In the genomic region with DNA sequence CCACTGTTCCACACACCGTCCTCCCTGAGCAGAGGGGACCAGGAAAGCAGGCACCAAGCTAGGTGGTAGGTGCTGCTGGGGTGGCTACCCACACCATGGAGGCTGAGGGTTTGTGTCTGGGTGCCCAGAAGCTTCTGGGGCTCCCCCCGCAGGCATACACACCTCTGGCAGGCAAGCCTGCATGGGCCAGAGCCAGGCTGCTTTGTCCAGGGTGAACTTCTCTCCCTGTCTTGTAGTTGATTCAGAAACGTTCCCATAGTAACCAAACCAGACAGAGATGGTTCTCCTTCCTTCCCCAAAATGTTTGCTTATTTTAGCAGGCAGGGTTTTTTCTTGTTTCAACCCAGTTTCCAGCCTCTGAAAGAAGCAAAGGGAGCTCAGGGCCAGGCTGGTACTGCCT, we compare ENCODE assay signal across 11 cellular contexts. TPM values are rescaled to one million over a fixed set of nuclear protein-coding genes. Genes with fewer than 3 reads are reported as not detected.
A peak's percentile ranks its signal among the peaks of the same experiment; 100 is the strongest.
DNase-seq lines count a peak whose midpoint lies in the region; ATAC-seq, FAIRE-seq and TF ChIP-seq lines count a peak whose summit lies in the region.
"Had no signal": no experiment of that assay in that cellular context is flagged by ENCODE, and none has a peak within 500 bp of the region (broad histone marks: within the 10 kb centered on the region; RNA-seq: fewer than 3 reads in every experiment).

No MANE protein-coding gene starts in this region.

- H3K27me3 Mint-ChIP-seq in immature natural killer cell (ENCODE audit: low read depth in 3 of 3), result peaks cover 0 to 3% (median 0%) of the 10 kb centered on the region in 3 donors

- H3K4me3 Mint-ChIP-seq in immature natural killer cell, result no peak overlapping the region

- peaks cover 0 to 2% (median 0%) of the 10 kb centered on the region in 4 donors for H3K36me3 ChIP-seq in right lobe of liver
- peaks cover 33 to 80% of the 10 kb centered on the region in 2 experiments for H3K36me3 ChIP-seq in HepG2 (replicated peaks in 1 of 2; ENCODE audit: control insufficient read depth in 1 of 2, insufficient read depth in 2 of 2, low read length in 2 of 2)

- WGBS in right lobe of liver (ENCODE audit: insufficient coverage, low coverage, low lambda C conversion rate, missing lambda C conversion rate), result 40% methylated on average over 1 of the region's 3 CpGs
- 79% methylated on average over 3 of the region's 3 CpGs for WGBS in HepG2 (ENCODE audit: low lambda C conversion rate)

- POLR2A ChIA-PET in HepG2 (lab: Yijun Ruan, JAX), result interaction anchor here (1.1 kb wide), 1 partner anchor 41 kb away, joined by 3 read pairs; the partner anchor contains the start of gene SUSD2

- TF ChIP-seq CTCF in right lobe of liver (IDR thresholded peaks at IDR 0.05) (no peak), HepG2 (CRISPR knock-in tag; IDR thresholded peaks at IDR 0.05) (no peak)

- no peaks in the 10 kb centered on the region for H3K9me3 Mint-ChIP-seq in immature natural killer cell

- H4K20me1 ChIP-seq in HepG2 (ENCODE audit: insufficient read depth, low read length), result peaks cover 3% of the 10 kb centered on the region; the same call in 1 of the 2 replicates

- ATAC-seq in right lobe of liver (peak; percentile 9 to 63 (median 46)), HepG2 (no peak), GM21786 (IDR thresholded peaks at IDR 0.05; ENCODE audit: unreplicated experiment) (no peak), GM19452 (IDR thresholded peaks at IDR 0.05; ENCODE audit: unreplicated experiment) (no peak)

- H3K4me2 ChIP-seq in HepG2 (ENCODE audit: low read depth, low read length), result no peak overlapping the region

- peaks cover 0 to 9% (median 5%) of the 10 kb centered on the region in 3 donors for H3K36me3 Mint-ChIP-seq in immature natural killer cell

- no peak for TF ChIP-seq EP300 in HepG2 (IDR thresholded peaks at IDR 0.05; ENCODE audit: low read depth in 2 of 2, low read length in 2 of 2)
- no peak for TF ChIP-seq EP300 in HepG2 (CRISPR knock-in tag; IDR thresholded peaks at IDR 0.05; ENCODE audit: borderline replicate concordance)

- H3K27ac Mint-ChIP-seq in immature natural killer cell, result no peak overlapping the region

- intact Hi-C loops in right lobe of liver (cut with DNase I), result no loop called here
- intact Hi-C loops in HepG2 (cut with micrococcal nuclease; ENCODE audit: unreplicated experiment), result loop anchor here (10.0 kb wide), 1 partner anchor 46 kb away; no protein-coding TSS in a partner anchor

- H3K9me3 ChIP-seq in right lobe of liver (no peaks in the 10 kb centered on the region), HepG2 (ENCODE audit: low read length) (no peaks in the 10 kb centered on the region)
- H3K9me3 ChIP-seq: BE2C had no signal

- H3K27me3 ChIP-seq in right lobe of liver (no peaks in the 10 kb centered on the region), HepG2 (ENCODE audit: control insufficient read depth in 1 of 2, insufficient read depth in 2 of 2, low read length in 2 of 2) (no peaks in the 10 kb centered on the region)
- H3K27me3 ChIP-seq: BE2C had no signal

- no peaks in the 10 kb centered on the region for H3K79me2 ChIP-seq in HepG2 (ENCODE audit: insufficient read depth, low read length)

- H3K27ac ChIP-seq in right lobe of liver (no peak overlapping the region), HepG2 (ENCODE audit: extremely low read length, insufficient read depth, low read length) (no peak overlapping the region)

- DNase-seq in right lobe of liver, result no peak
- DNase-seq in HepG2 (ENCODE audit: low spot score), result no peak
- DNase-seq in anterior cingulate cortex (lab: John Stamatoyannopoulos, UW), result peak in 37 of 58 donors; percentile 9 to 72 (median 28)
- DNase-seq in midbrain (lab: John Stamatoyannopoulos, UW), result peak; percentile 73
- DNase-seq in immature natural killer cell, result no peak
- no peak for DNase-seq in DMS 273 (lab: John Stamatoyannopoulos, UW; ENCODE audit: unreplicated experiment)
- DNase-seq: BE2C; NCI-H2029; stimulated activated CD4-positive, alpha-beta T cell treated with anti-CD3 and anti-CD28 coated beads, Interleukin-2, amount 100 ng/mL, for 48 hours had no signal

- no peak overlapping the region for H2AFZ ChIP-seq in HepG2 (ENCODE audit: low read length)

- no peak for TF ChIP-seq POLR2A in right lobe of liver (IDR thresholded peaks at IDR 0.05)
- TF ChIP-seq POLR2A in HepG2 (IDR thresholded peaks at IDR 0.05; ENCODE audit: insufficient read depth in 1 of 2, low read depth in 2 of 2, low read length in 2 of 2), result no peak

- no TSS peak for BruUV-seq in HepG2 (replicated peaks; lab: Mats Ljungman, UMichigan)

- H3K4me1 Mint-ChIP-seq in immature natural killer cell, result peaks cover 17 to 19% of the 10 kb centered on the region in 2 donors

- in situ Hi-C loops in HepG2 (cut with HindIII; ENCODE audit: extremely low pct_ligation_motif_present, low pct_unique_long_range_greater_than_20kb), result no loop called here

- no peak for FAIRE-seq in HepG2 (lab: Jason Lieb, UNC)

- no peak overlapping the region for H3K9ac ChIP-seq in HepG2 (ENCODE audit: insufficient read depth, low read depth, low read length)

- no peak for TF ChIP-seq RAD21 in HepG2 (CRISPR knock-in tag; IDR thresholded peaks at IDR 0.05)

- H3K4me1 ChIP-seq in right lobe of liver (peaks cover 0 to 1% (median 0%) of the 10 kb centered on the region in 4 donors), HepG2 (ENCODE audit: insufficient read depth, low read length) (peaks cover 8% of the 10 kb centered on the region)

- H3K4me3 ChIP-seq in right lobe of liver, result no peak overlapping the region
- H3K4me3 ChIP-seq in HepG2 (replicated peaks in 1 of 3; ENCODE audit: insufficient read depth in 1 of 3, low read depth in 2 of 3, low read length in 3 of 3), result no peak overlapping the region

- CTCF ChIA-PET in HepG2 (lab: Yijun Ruan, JAX; ENCODE audit: low intra/inter-chr PET ratio, low total read pairs), result no interaction called here

TF ChIP-seq in HepG2, 621 proteins besides CTCF, POLR2A, EP300 and RAD21 (continues in another document):
- TF ChIP-seq SOX6 (IDR thresholded peaks at IDR 0.05), result no peak
- no peak for TF ChIP-seq SOX6 (CRISPR knock-in tag; IDR thresholded peaks at IDR 0.05)
- TF ChIP-seq, protein P1, sequence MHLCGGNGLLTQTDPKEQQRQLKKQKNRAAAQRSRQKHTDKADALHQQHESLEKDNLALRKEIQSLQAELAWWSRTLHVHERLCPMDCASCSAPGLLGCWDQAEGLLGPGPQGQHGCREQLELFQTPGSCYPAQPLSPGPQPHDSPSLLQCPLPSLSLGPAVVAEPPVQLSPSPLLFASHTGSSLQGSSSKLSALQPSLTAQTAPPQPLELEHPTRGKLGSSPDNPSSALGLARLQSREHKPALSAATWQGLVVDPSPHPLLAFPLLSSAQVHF (CRISPR knock-in tag; IDR thresholded peaks at IDR 0.05), result no peak
- no peak for TF ChIP-seq ZNF10 (CRISPR knock-in tag; IDR thresholded peaks at IDR 0.05; ENCODE audit: borderline replicate concordance, low read depth)
- no peak for TF ChIP-seq MIXL1 (CRISPR knock-in tag; IDR thresholded peaks at IDR 0.05)
- TF ChIP-seq, protein P2, sequence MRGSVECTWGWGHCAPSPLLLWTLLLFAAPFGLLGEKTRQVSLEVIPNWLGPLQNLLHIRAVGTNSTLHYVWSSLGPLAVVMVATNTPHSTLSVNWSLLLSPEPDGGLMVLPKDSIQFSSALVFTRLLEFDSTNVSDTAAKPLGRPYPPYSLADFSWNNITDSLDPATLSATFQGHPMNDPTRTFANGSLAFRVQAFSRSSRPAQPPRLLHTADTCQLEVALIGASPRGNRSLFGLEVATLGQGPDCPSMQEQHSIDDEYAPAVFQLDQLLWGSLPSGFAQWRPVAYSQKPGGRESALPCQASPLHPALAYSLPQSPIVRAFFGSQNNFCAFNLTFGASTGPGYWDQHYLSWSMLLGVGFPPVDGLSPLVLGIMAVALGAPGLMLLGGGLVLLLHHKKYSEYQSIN (CRISPR knock-in tag; IDR thresholded peaks at IDR 0.05; ENCODE audit: borderline replicate concordance), result no peak
- no peak for TF ChIP-seq NBN (conservative IDR thresholded peaks at IDR 0.05)
- no peak for TF ChIP-seq ARID2 (CRISPR knock-in tag; IDR thresholded peaks at IDR 0.05; ENCODE audit: borderline replicate concordance)
- TF ChIP-seq YEATS4 (CRISPR knock-in tag; IDR thresholded peaks at IDR 0.05; ENCODE audit: borderline replicate concordance), result no peak
- TF ChIP-seq, protein P3, sequence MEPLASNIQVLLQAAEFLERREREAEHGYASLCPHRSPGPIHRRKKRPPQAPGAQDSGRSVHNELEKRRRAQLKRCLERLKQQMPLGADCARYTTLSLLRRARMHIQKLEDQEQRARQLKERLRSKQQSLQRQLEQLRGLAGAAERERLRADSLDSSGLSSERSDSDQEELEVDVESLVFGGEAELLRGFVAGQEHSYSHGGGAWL (CRISPR knock-in tag; IDR thresholded peaks at IDR 0.05), result no peak
- TF ChIP-seq JUN (CRISPR knock-in tag; IDR thresholded peaks at IDR 0.05), result no peak
- no peak for TF ChIP-seq ZNF749 (CRISPR knock-in tag; IDR thresholded peaks at IDR 0.05; ENCODE audit: borderline replicate concordance)

RNA-seq across cellular contexts. Expression of gene SUSD2, which starts 40.9 kb away (rescaled TPM):
- total RNA-seq in right lobe of liver, result 1 to 10 TPM in 4 of 6 experiments, under 1 TPM in 2; 0.61 to 6.8 (median 2.0) TPM
- total RNA-seq in HepG2 (2016; rRNA removed; fragmentation: Illumina TruSeq; extraction: Trizol), result 0.94 and 2.1 TPM in 2 replicates
- 0.20 and 0.44 TPM in 2 replicates for total RNA-seq in HepG2 (2016; cell fraction: cytosol; rRNA removed; fragmentation: Illumina TruSeq; extraction: Trizol; ENCODE audit: low read depth)
- 0.64 and 2.1 TPM in 2 replicates for total RNA-seq in HepG2 (2016; cell fraction: insoluble cytoplasmic fraction; rRNA removed; fragmentation: Illumina TruSeq; extraction: Trizol)
- total RNA-seq in HepG2 (2016; cell fraction: membrane; rRNA removed; fragmentation: Illumina TruSeq; extraction: Trizol), result 0.48 and 0.49 TPM in 2 replicates
- total RNA-seq in HepG2 (2016; cell fraction: nucleus; rRNA removed; fragmentation: Illumina TruSeq; extraction: Trizol), result 3.6 and 3.8 TPM in 2 replicates
- polyA plus RNA-seq in HepG2 (2011; rRNA removed), result 11.0 and 12.7 TPM in 2 replicates
- 3.8 and 6.5 TPM in 2 replicates for polyA plus RNA-seq in HepG2 (2011; cell fraction: cytosol; rRNA removed)
- polyA plus RNA-seq in HepG2 (2011; cell fraction: nucleus; rRNA removed), result 12.4 and 16.2 TPM in 2 replicates
- polyA plus RNA-seq in HepG2 (2012), result 2.7 and 4.1 TPM in 2 replicates
- polyA plus RNA-seq in HepG2 (2016; cell fraction: cytosol; fragmentation: Illumina TruSeq; extraction: Trizol; ENCODE audit: low read depth), result 0.27 and 0.36 TPM in 2 replicates
- 1.3 and 1.8 TPM in 2 replicates for polyA plus RNA-seq in HepG2 (2016; cell fraction: insoluble cytoplasmic fraction; fragmentation: Illumina TruSeq; extraction: Trizol; ENCODE audit: low read depth)
- 0.41 and 0.74 TPM in 2 replicates for polyA plus RNA-seq in HepG2 (2016; cell fraction: membrane; fragmentation: Illumina TruSeq; extraction: Trizol; ENCODE audit: low read depth)
- 8.0 and 8.7 TPM in 2 replicates for polyA plus RNA-seq in HepG2 (2016; cell fraction: nucleus; fragmentation: Illumina TruSeq; extraction: Trizol; ENCODE audit: insufficient read depth, low read depth)
- polyA minus RNA-seq in HepG2 (2011; rRNA and poly(A)+ RNA removed; ENCODE audit: low replicate concordance), result 0.77 and 15.6 TPM in 2 replicates
- 5.4 and 6.8 TPM in 2 replicates for polyA minus RNA-seq in HepG2 (2011; cell fraction: cytosol; rRNA and poly(A)+ RNA removed)
- polyA minus RNA-seq in HepG2 (2011; cell fraction: nucleus; rRNA and poly(A)+ RNA removed), result 4.4 and 4.6 TPM in 2 replicates
- under 1 TPM in 2 of 3 donors, not detected in 1; 0.07 to 0.14 TPM for polyA plus RNA-seq in immature natural killer cell

Comparison
In these comparisons a context has a peak if more than half of its experiments do, and no peak if none do; other contexts are left out.
1. ATAC-seq: peak in right lobe of liver (4 of 4); none in HepG2 (single experiment), GM21786 (single experiment) and GM19452 (single experiment).
2. DNase-seq: peak in anterior cingulate cortex (37 of 58) and midbrain (single experiment); none in right lobe of liver (0 of 3), HepG2 (single experiment), immature natural killer cell (0 of 3) and DMS 273 (single experiment).